ENCODE assay signal across 7 cellular contexts in the genomic region with DNA sequence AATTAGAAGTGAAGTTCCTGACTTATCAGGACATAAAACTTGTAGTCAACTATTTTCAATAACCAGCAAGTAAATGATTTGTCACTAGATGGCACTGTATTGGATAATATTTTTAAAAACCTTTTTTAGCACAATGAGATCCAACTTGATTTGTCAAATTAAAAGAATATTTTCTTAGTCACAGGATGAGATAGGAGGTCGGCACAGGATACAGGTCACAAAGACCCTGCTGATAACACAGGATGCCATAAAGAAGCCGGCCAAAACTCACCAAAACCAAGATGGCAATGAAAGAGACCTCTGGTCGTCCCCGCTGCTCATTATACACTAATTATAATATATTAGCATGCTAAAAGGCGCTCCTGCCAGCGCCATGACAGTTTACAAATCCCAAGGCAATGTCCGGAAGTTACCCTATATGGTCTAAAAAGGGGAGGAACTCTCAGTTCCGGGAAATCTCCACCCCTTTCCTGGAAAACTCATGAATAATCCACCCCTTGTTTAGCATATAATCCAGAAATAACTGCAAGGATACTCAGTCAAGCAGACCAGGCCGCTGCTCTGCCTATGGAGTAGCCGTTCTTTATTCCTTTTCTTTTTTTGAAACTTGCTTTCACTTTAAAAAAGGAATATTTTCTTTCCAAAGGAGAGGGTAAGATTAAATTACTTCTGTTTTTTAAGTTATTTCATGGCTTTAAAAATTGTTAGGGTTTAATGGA.
DNase-seq lines count a peak whose midpoint lies in the region; ATAC-seq and TF ChIP-seq lines count a peak whose summit lies in the region.

No MANE protein-coding gene starts in this region.

- H3K27me3 ChIP-seq in body of pancreas: no peaks in the 10 kb centered on the region
- no peaks in the 10 kb centered on the region for H3K27me3 ChIP-seq in left lung
- no peaks in the 10 kb centered on the region for H3K27me3 ChIP-seq in upper lobe of left lung

- DNase-seq in NCI-H446 treated with DMSO at 0.1 percent for 48 hours (lab: John Stamatoyannopoulos, UW) (peak; percentile 41), body of pancreas (peak; percentile 74 to 91 (median 82)), left lung (no peak), upper lobe of left lung (peak in 1 of 2 donors; percentile 38)
- DNase-seq in NK-92 treated with Interleukin-12 subunit alpha and Interleukin-12 subunit beta, amount 100 ng/mL, for 24 hours (lab: John Stamatoyannopoulos, UW): no peak

- 0 out of 2 replicates have a peak, but pooled peaks have one; percentile 9 for TF ChIP-seq CTCF in GM12875 (IDR thresholded peaks at IDR 0.05; ENCODE audit: borderline replicate concordance, insufficient read depth, low read depth, low read length)
- TF ChIP-seq CTCF in body of pancreas (IDR thresholded peaks at IDR 0.05): peak in 6 of 7 experiments; percentile 41 to 60 (median 56)
- TF ChIP-seq CTCF in left lung (IDR thresholded peaks at IDR 0.05): peak; percentile 14 to 27
- peak in 2 of 6 experiments; percentile 13 to 23 for TF ChIP-seq CTCF in upper lobe of left lung (IDR thresholded peaks at IDR 0.05)

- peaks cover 37% of the 10 kb centered on the region for H3K4me1 ChIP-seq in body of pancreas
- H3K4me1 ChIP-seq in left lung: peaks cover 10 to 60% of the 10 kb centered on the region in 2 donors
- peaks cover 67 to 80% (median 69%) of the 10 kb centered on the region in 4 donors for H3K4me1 ChIP-seq in upper lobe of left lung

- H3K4me3 ChIP-seq in GM12875 (ENCODE audit: low read depth, low read length) (no peak overlapping the region), body of pancreas (no peak overlapping the region), left lung (no peak overlapping the region), upper lobe of left lung (peak overlapping the region in 1 of 4 donors; percentile 2)

- ATAC-seq in body of pancreas (peak; percentile 84), left lung (peak; percentile 23), upper lobe of left lung (ENCODE audit: low FRiP score in 2 of 2) (peak; percentile 38 to 49), HG03520 (IDR thresholded peaks at IDR 0.05; ENCODE audit: unreplicated experiment) (no peak)

- peak in 2 of 3 donors; percentile 52 to 57 for TF ChIP-seq POLR2A in body of pancreas (IDR thresholded peaks at IDR 0.05)
- no peak for TF ChIP-seq POLR2A in upper lobe of left lung (IDR thresholded peaks at IDR 0.05)

- no peaks in the 10 kb centered on the region for H3K36me3 ChIP-seq in body of pancreas (replicated peaks in 1 of 2; ENCODE audit: insufficient read depth in 1 of 2, low read depth in 2 of 2)
- H3K36me3 ChIP-seq in left lung: no peaks in the 10 kb centered on the region
- peaks cover 0 to 16% (median 1%) of the 10 kb centered on the region in 4 donors for H3K36me3 ChIP-seq in upper lobe of left lung

- peak in 2 of 4 donors; percentile 13 to 64 for TF ChIP-seq EP300 in upper lobe of left lung (IDR thresholded peaks at IDR 0.05)

- H3K9me3 ChIP-seq in body of pancreas (no peaks in the 10 kb centered on the region), left lung (no peaks in the 10 kb centered on the region), upper lobe of left lung (no peaks in the 10 kb centered on the region)

- H3K27ac ChIP-seq in body of pancreas (peak overlapping the region; percentile 27 to 76 (median 68)), left lung (peak overlapping the region; percentile 60 to 67), upper lobe of left lung (peak overlapping the region; percentile 55 to 78 (median 62))

- intact Hi-C loops in body of pancreas (cut with DNase I): no loop called here
- intact Hi-C loops in left lung (cut with DNase I): no loop called here

- 17 to 26% methylated on average over 10 of the region's 10 CpGs for WGBS in body of pancreas, 2 donors
- 45 to 50% methylated on average over 10 of the region's 10 CpGs for WGBS in upper lobe of left lung, 2 donors

Comparison
In these comparisons a context has a peak if more than half of its experiments do, and no peak if none do; other contexts are left out.
1. DNase-seq: peak in NCI-H446 treated with DMSO at 0.1 percent for 48 hours (single experiment) and body of pancreas (4 of 4); none in left lung (0 of 2) and NK-92 treated with Interleukin-12 subunit alpha and Interleukin-12 subunit beta, amount 100 ng/mL, for 24 hours (single experiment).
2. POLR2A ChIP-seq: peak in body of pancreas (2 of 3); none in upper lobe of left lung (0 of 4).
3. Peak in every context shown above with its lines, with median percentiles within 50 percentile points of each other: H3K27ac ChIP-seq.